ENCODE assay signal across 12 cellular contexts in the genomic region with DNA sequence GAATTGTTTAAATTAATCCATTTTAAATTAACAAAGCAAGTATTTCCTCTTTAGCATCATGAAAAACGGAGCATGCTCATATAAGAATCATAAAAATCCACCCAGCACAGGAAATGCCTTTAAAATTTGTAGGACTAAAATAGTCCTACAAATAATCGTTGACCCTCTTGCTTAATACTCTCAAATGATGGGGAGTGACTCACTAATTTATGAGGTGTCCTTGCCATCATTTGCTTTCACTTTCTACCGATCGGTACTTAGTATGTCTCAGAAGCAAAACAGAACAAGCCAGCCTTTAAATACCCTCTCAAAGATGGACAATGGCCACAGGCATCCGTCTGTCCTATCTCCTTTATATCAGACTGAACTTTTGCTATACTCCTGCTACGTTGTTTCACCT.
DNase-seq lines count a peak whose midpoint lies in the region; ATAC-seq and TF ChIP-seq lines count a peak whose summit lies in the region.
"Had no signal": no experiment of that assay in that cellular context is flagged by ENCODE, and none has a peak within 500 bp of the region (broad histone marks: within the 10 kb centered on the region; RNA-seq: fewer than 3 reads in every experiment).

No MANE protein-coding gene starts in this region.

- no peak overlapping the region for H4K8ac ChIP-seq in neuronal stem cell (ENCODE audit: low read depth, low read length)
- H4K8ac ChIP-seq in H9 (replicated peaks; ENCODE audit: insufficient read length, low read depth, low read length), result no peak overlapping the region

- no CpG with 5 or more reads among the region's 6 CpGs for WGBS in neuronal stem cell (ENCODE audit: extremely low coverage in 2 of 2, insufficient read length in 2 of 2, insufficient replicate concordance in 1 of 2), 2 donors
- WGBS in H9 (ENCODE audit: extremely low coverage, insufficient read length, low lambda C conversion rate), result no CpG with 5 or more reads among the region's 6 CpGs

- H3K9me3 ChIP-seq in left ventricle myocardium inferior (replicated peaks), result peaks cover 3% of the 10 kb centered on the region
- H3K9me3 ChIP-seq in upper lobe of right lung, result no peaks in the 10 kb centered on the region
- no peaks in the 10 kb centered on the region for H3K9me3 ChIP-seq in mucosa of descending colon
- H3K9me3 ChIP-seq in neuronal stem cell (replicated peaks in 1 of 2; ENCODE audit: control insufficient read depth in 2 of 2, insufficient read depth in 1 of 2, low read depth in 1 of 2, low read length in 2 of 2), result no peaks in the 10 kb centered on the region
- H3K9me3 ChIP-seq in H9 (ENCODE audit: control insufficient read depth, low read depth, low read length), result no peaks in the 10 kb centered on the region

- peaks cover 3 to 8% (median 4%) of the 10 kb centered on the region in 3 experiments; a peak in 6 of 7 replicates for H3K36me3 Mint-ChIP-seq in H9 (ENCODE audit: insufficient read depth in 1 of 3, low read depth in 3 of 3)

- H3K9ac ChIP-seq in neuronal stem cell (ENCODE audit: low read depth, low read length, poor library complexity), result no peak overlapping the region
- no peak overlapping the region for H3K9ac ChIP-seq in H9 (ENCODE audit: extremely low read depth, insufficient read length, low read length)

- H3K79me1 ChIP-seq in neuronal stem cell (ENCODE audit: low read depth, low read length), result no peaks in the 10 kb centered on the region
- H3K79me1 ChIP-seq in H9 (ENCODE audit: insufficient read depth, low read depth, low read length, poor library complexity, severe bottlenecking), result no peaks in the 10 kb centered on the region

- no peak overlapping the region for H2BK120ac ChIP-seq in neuronal stem cell (ENCODE audit: low read depth, low read length)
- no peak overlapping the region for H2BK120ac ChIP-seq in H9 (ENCODE audit: low read depth, low read length, poor library complexity, severe bottlenecking)

- no peaks in the 10 kb centered on the region for H3K79me2 ChIP-seq in H9 (ENCODE audit: insufficient read depth, low read length)

- H3K27me3 Mint-ChIP-seq in H9 (ENCODE audit: low read depth), result no peaks in the 10 kb centered on the region
- H3K27me3 Mint-ChIP-seq: CD8-positive, alpha-beta memory T cell had no signal

- H2BK5ac ChIP-seq in neuronal stem cell (ENCODE audit: low read length) (no peak overlapping the region), H9 (ENCODE audit: insufficient read length, low read length) (no peak overlapping the region)

- no peak overlapping the region for H2AFZ ChIP-seq in neuronal stem cell (ENCODE audit: low read length)
- H2AFZ ChIP-seq in H9 (ENCODE audit: low read length), result no peak overlapping the region

- no peak overlapping the region for H3K4ac ChIP-seq in neuronal stem cell (ENCODE audit: low read length)
- H3K4ac ChIP-seq in H9 (ENCODE audit: low read depth, low read length), result no peak overlapping the region

- H3K23ac ChIP-seq in neuronal stem cell (ENCODE audit: low read depth, low read length, poor library complexity) (no peak overlapping the region), H9 (ENCODE audit: insufficient read length, low read depth, low read length) (no peak overlapping the region)

- H3K27me3 ChIP-seq in left ventricle myocardium inferior (ENCODE audit: low read depth) (no peaks in the 10 kb centered on the region), upper lobe of right lung (no peaks in the 10 kb centered on the region), neuronal stem cell (ENCODE audit: control insufficient read depth in 3 of 3, insufficient read depth in 3 of 3, low read depth in 1 of 3, low read length in 3 of 3) (no peaks in the 10 kb centered on the region), H9 (ENCODE audit: insufficient read depth, low read length) (no peaks in the 10 kb centered on the region)

- no peak overlapping the region for H3T11ph ChIP-seq in H9 (ENCODE audit: low read length)

- H2BK12ac ChIP-seq in neuronal stem cell (ENCODE audit: low read length) (no peak overlapping the region), H9 (ENCODE audit: insufficient read length, low read depth, low read length) (no peak overlapping the region)

- no peak overlapping the region for H3K27ac ChIP-seq in left ventricle myocardium inferior (replicated peaks)
- peak overlapping the region; percentile 55 for H3K27ac ChIP-seq in upper lobe of right lung
- H3K27ac ChIP-seq in neuronal stem cell (replicated peaks; ENCODE audit: low read length), result no peak overlapping the region
- H3K27ac ChIP-seq in H9 (ENCODE audit: insufficient read length, low read depth, low read length), result no peak overlapping the region

- H3K4me1 ChIP-seq in left ventricle myocardium inferior, result no peaks in the 10 kb centered on the region
- H3K4me1 ChIP-seq in upper lobe of right lung, result no peaks in the 10 kb centered on the region
- H3K4me1 ChIP-seq in mucosa of descending colon (ENCODE audit: low read depth), result no peaks in the 10 kb centered on the region
- peaks cover 0 to 3% of the 10 kb centered on the region in 2 donors for H3K4me1 ChIP-seq in neuronal stem cell (ENCODE audit: control insufficient read depth in 2 of 2, insufficient read depth in 1 of 2, low read depth in 1 of 2, low read length in 2 of 2)
- H3K4me1 ChIP-seq in H9 (ENCODE audit: insufficient read depth, low read length), result no peaks in the 10 kb centered on the region

- no peaks in the 10 kb centered on the region for H3K23me2 ChIP-seq in H9 (ENCODE audit: insufficient read length, low read depth, low read length, poor library complexity, severe bottlenecking)

- no peak overlapping the region for H4K5ac ChIP-seq in H9 (ENCODE audit: insufficient read length, low read depth, low read length)

- H2AK5ac ChIP-seq in neuronal stem cell (ENCODE audit: low read depth, low read length) (no peak overlapping the region), H9 (ENCODE audit: insufficient read length, low read length) (no peak overlapping the region)

- peaks cover 5 to 15% of the 10 kb centered on the region in 2 experiments; a peak in 4 of 5 replicates for H3K9me3 Mint-ChIP-seq in H9

- TF ChIP-seq CTCF in left ventricle myocardium inferior (IDR thresholded peaks at IDR 0.05; ENCODE audit: borderline replicate concordance) (no peak), fibroblast of villous mesenchyme (IDR thresholded peaks at IDR 0.05; ENCODE audit: insufficient read depth, low read depth, low read length) (no peak), upper lobe of right lung (IDR thresholded peaks at IDR 0.05) (no peak), mucosa of descending colon (IDR thresholded peaks at IDR 0.05) (no peak), H9 (conservative IDR thresholded peaks at IDR 0.05) (no peak)

- H3K4me2 ChIP-seq in neuronal stem cell (ENCODE audit: insufficient read depth, low read length, poor library complexity, severe bottlenecking) (no peak overlapping the region), H9 (ENCODE audit: insufficient read depth, insufficient read length, low read length) (no peak overlapping the region)

- ATAC-seq in Right ventricle myocardium inferior (no peak), upper lobe of right lung (no peak), mucosa of descending colon (no peak)
- ATAC-seq: HCT116 had no signal

- no peaks in the 10 kb centered on the region for H4K20me1 ChIP-seq in H9 (ENCODE audit: control insufficient read depth, insufficient read depth, insufficient read length)

- H3K4me3 Mint-ChIP-seq in H9, result no peak overlapping the region

- no peak overlapping the region for H2BK15ac ChIP-seq in neuronal stem cell (ENCODE audit: low read length)
- no peak overlapping the region for H2BK15ac ChIP-seq in H9 (ENCODE audit: low read depth, low read length)

- H3K4me3 ChIP-seq in left ventricle myocardium inferior, result peak overlapping the region; percentile 40
- H3K4me3 ChIP-seq in fibroblast of villous mesenchyme (ENCODE audit: low read depth, low read length), result peak overlapping the region; percentile 36
- peak overlapping the region; percentile 36 for H3K4me3 ChIP-seq in upper lobe of right lung
- H3K4me3 ChIP-seq in mucosa of descending colon, result no peak overlapping the region
- H3K4me3 ChIP-seq in neuronal stem cell (ENCODE audit: low read length in 2 of 2), result no peak overlapping the region

- H3K36me3 ChIP-seq in left ventricle myocardium inferior (no peaks in the 10 kb centered on the region), upper lobe of right lung (no peaks in the 10 kb centered on the region), mucosa of descending colon (ENCODE audit: low read depth) (no peaks in the 10 kb centered on the region), neuronal stem cell (replicated peaks in 1 of 2; ENCODE audit: control insufficient read depth in 2 of 2, insufficient read depth in 2 of 2, low read length in 2 of 2) (no peaks in the 10 kb centered on the region)

- H3K27ac Mint-ChIP-seq in H9, result no peak overlapping the region

- intact Hi-C loops in left ventricle myocardium inferior (cut with micrococcal nuclease), result no loop called here
- intact Hi-C loops in Right ventricle myocardium inferior (cut with DNase I), result no loop called here
- intact Hi-C loops in upper lobe of right lung (cut with DNase I), result no loop called here
- intact Hi-C loops in mucosa of descending colon (cut with DNase I, micrococcal nuclease), result no loop called here

- 0 out of 4 replicates have a peak, but pooled peaks cover 0 to 3% of the 10 kb centered on the region in 2 experiments for H3K4me1 Mint-ChIP-seq in H9

- DNase-seq in left ventricle myocardium inferior, result no peak
- no peak for DNase-seq in Right ventricle myocardium inferior (ENCODE audit: missing footprints)
- peak; percentile 4 for DNase-seq in RPMI8226
- peak; percentile 87 for DNase-seq in fibroblast of villous mesenchyme (ENCODE audit: low read depth)
- DNase-seq in upper lobe of right lung, result no peak
- DNase-seq in mucosa of descending colon, result no peak
- no peak for DNase-seq in neuronal stem cell (ENCODE audit: low spot score)
- DNase-seq in H9, result no peak
- DNase-seq: activated CD4-positive, alpha-beta T cell treated with anti-CD3 and anti-CD28 coated beads, Interleukin-2, amount 50 U/mL, for 4 hours; CD8-positive, alpha-beta memory T cell; NCI-H82 had no signal

- H4K91ac ChIP-seq in neuronal stem cell (ENCODE audit: low read depth, low read length, poor library complexity) (no peak overlapping the region), H9 (ENCODE audit: insufficient read length, low read depth, low read length) (no peak overlapping the region)

- no peak overlapping the region for H2BK20ac ChIP-seq in H9 (ENCODE audit: low read depth, low read length, poor library complexity, severe bottlenecking)

- H3K14ac ChIP-seq in neuronal stem cell (ENCODE audit: low read length), result no peak overlapping the region
- H3K14ac ChIP-seq in H9 (ENCODE audit: insufficient read depth, low read length), result no peak overlapping the region

- no peak overlapping the region for H3K56ac ChIP-seq in H9 (ENCODE audit: insufficient read length, low read depth, low read length)

- H3K18ac ChIP-seq in neuronal stem cell (ENCODE audit: low read length), result no peak overlapping the region
- no peak overlapping the region for H3K18ac ChIP-seq in H9 (ENCODE audit: insufficient read length, low read depth, low read length)

Comparison
In these comparisons a context has a peak if more than half of its experiments do, and no peak if none do; other contexts are left out.
1. DNase-seq: peak in RPMI8226 (single experiment) and fibroblast of villous mesenchyme (single experiment); none in left ventricle myocardium inferior (single experiment), Right ventricle myocardium inferior (single experiment), upper lobe of right lung (single experiment), mucosa of descending colon (0 of 3), neuronal stem cell (single experiment) and H9 (single experiment).
2. H3K4me3 ChIP-seq: peak in left ventricle myocardium inferior (single experiment), fibroblast of villous mesenchyme (single experiment) and upper lobe of right lung (single experiment); none in mucosa of descending colon (single experiment) and neuronal stem cell (0 of 2).